ENCODE assay signal across 1 cellular context in the genomic region with DNA sequence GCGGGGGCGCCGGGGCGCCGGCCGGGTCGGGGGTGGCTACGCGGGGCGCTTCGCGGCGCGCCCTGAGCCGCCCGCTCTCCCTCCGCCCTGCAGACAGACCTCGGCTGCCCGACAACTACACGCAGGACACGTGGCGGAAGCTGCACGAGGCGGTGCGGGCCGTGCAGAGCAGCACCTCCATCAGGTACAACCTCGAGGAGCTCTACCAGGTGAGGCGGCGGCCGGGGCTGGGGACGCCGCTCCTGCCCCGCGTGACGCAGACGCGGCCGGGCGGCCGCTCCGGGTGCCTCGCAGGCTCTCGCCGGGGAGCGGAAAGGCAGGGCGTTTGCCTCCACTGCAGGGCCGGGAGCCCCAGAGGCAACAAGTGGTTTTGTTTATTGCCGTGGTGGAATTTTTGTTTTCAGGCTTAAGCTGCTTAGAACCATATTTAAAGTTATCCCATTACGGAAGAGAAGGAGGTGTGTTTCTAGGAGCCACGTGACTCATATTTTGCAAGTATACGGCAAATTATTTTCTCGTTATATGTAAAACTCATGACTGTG.
TF ChIP-seq lines count a peak whose summit lies in the region.

No MANE protein-coding gene starts in this region.

TF ChIP-seq in K562, 482 proteins besides CTCF, POLR2A, EP300 and RAD21 (continues in another document):
- TF ChIP-seq, protein P1, sequence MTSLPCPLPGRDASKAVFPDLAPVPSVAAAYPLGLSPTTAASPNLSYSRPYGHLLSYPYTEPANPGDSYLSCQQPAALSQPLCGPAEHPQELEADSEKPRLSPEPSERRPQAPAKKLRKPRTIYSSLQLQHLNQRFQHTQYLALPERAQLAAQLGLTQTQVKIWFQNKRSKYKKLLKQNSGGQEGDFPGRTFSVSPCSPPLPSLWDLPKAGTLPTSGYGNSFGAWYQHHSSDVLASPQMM (CRISPR knock-in tag; IDR thresholded peaks at IDR 0.05): no peak
- TF ChIP-seq PPARD (CRISPR knock-in tag; IDR thresholded peaks at IDR 0.05) (no peak), ELF2 (CRISPR knock-in tag; IDR thresholded peaks at IDR 0.05) (no peak), NR3C1 (CRISPR knock-in tag; IDR thresholded peaks at IDR 0.05) (no peak), MAFK (IDR thresholded peaks at IDR 0.05; ENCODE audit: low read length) (no peak), ZFX (CRISPR knock-in tag; IDR thresholded peaks at IDR 0.05) (peak; percentile 48), CREB1 (IDR thresholded peaks at IDR 0.05) (0 out of 2 replicates have a peak, but pooled peaks have one; percentile 17), CREB1 (CRISPR knock-in tag; IDR thresholded peaks at IDR 0.05) (no peak), SIRT6 (IDR thresholded peaks at IDR 0.05; ENCODE audit: low read depth, low read length) (no peak), CBFA2T2 (conservative IDR thresholded peaks at IDR 0.05) (0 out of 2 replicates have a peak, but pooled peaks have one; percentile 10), ZNF184 (CRISPR knock-in tag; IDR thresholded peaks at IDR 0.05) (no peak), MAZ (CRISPR knock-in tag; conservative IDR thresholded peaks at IDR 0.05 in 1 of 2, IDR thresholded peaks at IDR 0.05 in 1 of 2) (no peak), GABPB2 (CRISPR knock-in tag; conservative IDR thresholded peaks at IDR 0.05) (no peak), HMG20B (CRISPR knock-in tag; IDR thresholded peaks at IDR 0.05) (no peak), ZBTB1 (CRISPR knock-in tag; IDR thresholded peaks at IDR 0.05; ENCODE audit: borderline replicate concordance, low read depth) (peak; percentile 41; the same call in 1 of the 2 replicates), NR2F6 (CRISPR knock-in tag; IDR thresholded peaks at IDR 0.05) (no peak), GABPA (tag; conservative IDR thresholded peaks at IDR 0.05; ENCODE audit: low read depth) (no peak; the same call in 1 of the 2 replicates), ZNF311 (CRISPR knock-in tag; IDR thresholded peaks at IDR 0.05) (no peak), CREBBP (IDR thresholded peaks at IDR 0.05; ENCODE audit: low read depth, low read length) (no peak), SPI1 (IDR thresholded peaks at IDR 0.05; ENCODE audit: borderline replicate concordance, low read depth, low read length) (no peak), POU5F1 (IDR thresholded peaks at IDR 0.05; ENCODE audit: borderline replicate concordance, low read depth, low read length, partially characterized antibody) (no peak), RFX1 (IDR thresholded peaks at IDR 0.05) (no peak), KLF1 (tag; IDR thresholded peaks at IDR 0.05) (no peak), RFX7 (CRISPR knock-in tag; IDR thresholded peaks at IDR 0.05) (no peak), HOXB6 (CRISPR knock-in tag; IDR thresholded peaks at IDR 0.05; ENCODE audit: borderline replicate concordance) (no peak)
- TF ChIP-seq, protein P2, sequence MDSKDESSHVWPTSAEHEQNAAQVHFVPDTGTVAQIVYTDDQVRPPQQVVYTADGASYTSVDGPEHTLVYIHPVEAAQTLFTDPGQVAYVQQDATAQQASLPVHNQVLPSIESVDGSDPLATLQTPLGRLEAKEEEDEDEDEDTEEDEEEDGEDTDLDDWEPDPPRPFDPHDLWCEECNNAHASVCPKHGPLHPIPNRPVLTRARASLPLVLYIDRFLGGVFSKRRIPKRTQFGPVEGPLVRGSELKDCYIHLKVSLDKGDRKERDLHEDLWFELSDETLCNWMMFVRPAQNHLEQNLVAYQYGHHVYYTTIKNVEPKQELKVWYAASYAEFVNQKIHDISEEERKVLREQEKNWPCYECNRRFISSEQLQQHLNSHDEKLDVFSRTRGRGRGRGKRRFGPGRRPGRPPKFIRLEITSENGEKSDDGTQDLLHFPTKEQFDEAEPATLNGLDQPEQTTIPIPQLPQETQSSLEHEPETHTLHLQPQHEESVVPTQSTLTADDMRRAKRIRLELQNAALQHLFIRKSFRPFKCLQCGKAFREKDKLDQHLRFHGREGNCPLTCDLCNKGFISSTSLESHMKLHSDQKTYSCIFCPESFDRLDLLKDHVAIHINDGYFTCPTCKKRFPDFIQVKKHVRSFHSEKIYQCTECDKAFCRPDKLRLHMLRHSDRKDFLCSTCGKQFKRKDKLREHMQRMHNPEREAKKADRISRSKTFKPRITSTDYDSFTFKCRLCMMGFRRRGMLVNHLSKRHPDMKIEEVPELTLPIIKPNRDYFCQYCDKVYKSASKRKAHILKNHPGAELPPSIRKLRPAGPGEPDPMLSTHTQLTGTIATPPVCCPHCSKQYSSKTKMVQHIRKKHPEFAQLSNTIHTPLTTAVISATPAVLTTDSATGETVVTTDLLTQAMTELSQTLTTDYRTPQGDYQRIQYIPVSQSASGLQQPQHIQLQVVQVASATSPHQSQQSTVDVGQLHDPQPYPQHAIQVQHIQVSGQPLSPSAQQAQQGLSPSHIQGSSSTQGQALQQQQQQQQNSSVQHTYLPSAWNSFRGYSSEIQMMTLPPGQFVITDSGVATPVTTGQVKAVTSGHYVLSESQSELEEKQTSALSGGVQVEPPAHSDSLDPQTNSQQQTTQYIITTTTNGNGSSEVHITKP (IDR thresholded peaks at IDR 0.05; ENCODE audit: partially characterized antibody): no peak
- TF ChIP-seq, protein P3, sequence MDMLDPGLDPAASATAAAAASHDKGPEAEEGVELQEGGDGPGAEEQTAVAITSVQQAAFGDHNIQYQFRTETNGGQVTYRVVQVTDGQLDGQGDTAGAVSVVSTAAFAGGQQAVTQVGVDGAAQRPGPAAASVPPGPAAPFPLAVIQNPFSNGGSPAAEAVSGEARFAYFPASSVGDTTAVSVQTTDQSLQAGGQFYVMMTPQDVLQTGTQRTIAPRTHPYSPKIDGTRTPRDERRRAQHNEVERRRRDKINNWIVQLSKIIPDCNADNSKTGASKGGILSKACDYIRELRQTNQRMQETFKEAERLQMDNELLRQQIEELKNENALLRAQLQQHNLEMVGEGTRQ (CRISPR knock-in tag; IDR thresholded peaks at IDR 0.05): peak; percentile 57
- TF ChIP-seq, protein P4, sequence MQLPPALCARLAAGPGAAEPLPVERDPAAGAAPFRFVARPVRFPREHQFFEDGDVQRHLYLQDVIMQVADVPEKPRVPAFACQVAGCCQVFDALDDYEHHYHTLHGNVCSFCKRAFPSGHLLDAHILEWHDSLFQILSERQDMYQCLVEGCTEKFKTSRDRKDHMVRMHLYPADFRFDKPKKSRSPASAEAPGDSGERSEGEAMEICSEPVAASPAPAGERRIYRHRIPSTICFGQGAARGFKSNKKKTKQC (CRISPR knock-in tag; IDR thresholded peaks at IDR 0.05): peak; percentile 40; the same call in 1 of the 2 replicates
- TF ChIP-seq, protein P5, sequence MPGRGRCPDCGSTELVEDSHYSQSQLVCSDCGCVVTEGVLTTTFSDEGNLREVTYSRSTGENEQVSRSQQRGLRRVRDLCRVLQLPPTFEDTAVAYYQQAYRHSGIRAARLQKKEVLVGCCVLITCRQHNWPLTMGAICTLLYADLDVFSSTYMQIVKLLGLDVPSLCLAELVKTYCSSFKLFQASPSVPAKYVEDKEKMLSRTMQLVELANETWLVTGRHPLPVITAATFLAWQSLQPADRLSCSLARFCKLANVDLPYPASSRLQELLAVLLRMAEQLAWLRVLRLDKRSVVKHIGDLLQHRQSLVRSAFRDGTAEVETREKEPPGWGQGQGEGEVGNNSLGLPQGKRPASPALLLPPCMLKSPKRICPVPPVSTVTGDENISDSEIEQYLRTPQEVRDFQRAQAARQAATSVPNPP (IDR thresholded peaks at IDR 0.05; ENCODE audit: borderline replicate concordance, insufficient read depth, insufficient read length): no peak
- TF ChIP-seq, protein P6, sequence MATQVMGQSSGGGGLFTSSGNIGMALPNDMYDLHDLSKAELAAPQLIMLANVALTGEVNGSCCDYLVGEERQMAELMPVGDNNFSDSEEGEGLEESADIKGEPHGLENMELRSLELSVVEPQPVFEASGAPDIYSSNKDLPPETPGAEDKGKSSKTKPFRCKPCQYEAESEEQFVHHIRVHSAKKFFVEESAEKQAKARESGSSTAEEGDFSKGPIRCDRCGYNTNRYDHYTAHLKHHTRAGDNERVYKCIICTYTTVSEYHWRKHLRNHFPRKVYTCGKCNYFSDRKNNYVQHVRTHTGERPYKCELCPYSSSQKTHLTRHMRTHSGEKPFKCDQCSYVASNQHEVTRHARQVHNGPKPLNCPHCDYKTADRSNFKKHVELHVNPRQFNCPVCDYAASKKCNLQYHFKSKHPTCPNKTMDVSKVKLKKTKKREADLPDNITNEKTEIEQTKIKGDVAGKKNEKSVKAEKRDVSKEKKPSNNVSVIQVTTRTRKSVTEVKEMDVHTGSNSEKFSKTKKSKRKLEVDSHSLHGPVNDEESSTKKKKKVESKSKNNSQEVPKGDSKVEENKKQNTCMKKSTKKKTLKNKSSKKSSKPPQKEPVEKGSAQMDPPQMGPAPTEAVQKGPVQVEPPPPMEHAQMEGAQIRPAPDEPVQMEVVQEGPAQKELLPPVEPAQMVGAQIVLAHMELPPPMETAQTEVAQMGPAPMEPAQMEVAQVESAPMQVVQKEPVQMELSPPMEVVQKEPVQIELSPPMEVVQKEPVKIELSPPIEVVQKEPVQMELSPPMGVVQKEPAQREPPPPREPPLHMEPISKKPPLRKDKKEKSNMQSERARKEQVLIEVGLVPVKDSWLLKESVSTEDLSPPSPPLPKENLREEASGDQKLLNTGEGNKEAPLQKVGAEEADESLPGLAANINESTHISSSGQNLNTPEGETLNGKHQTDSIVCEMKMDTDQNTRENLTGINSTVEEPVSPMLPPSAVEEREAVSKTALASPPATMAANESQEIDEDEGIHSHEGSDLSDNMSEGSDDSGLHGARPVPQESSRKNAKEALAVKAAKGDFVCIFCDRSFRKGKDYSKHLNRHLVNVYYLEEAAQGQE (CRISPR knock-in tag; IDR thresholded peaks at IDR 0.05; ENCODE audit: low read depth): no peak
- TF ChIP-seq, protein P7, sequence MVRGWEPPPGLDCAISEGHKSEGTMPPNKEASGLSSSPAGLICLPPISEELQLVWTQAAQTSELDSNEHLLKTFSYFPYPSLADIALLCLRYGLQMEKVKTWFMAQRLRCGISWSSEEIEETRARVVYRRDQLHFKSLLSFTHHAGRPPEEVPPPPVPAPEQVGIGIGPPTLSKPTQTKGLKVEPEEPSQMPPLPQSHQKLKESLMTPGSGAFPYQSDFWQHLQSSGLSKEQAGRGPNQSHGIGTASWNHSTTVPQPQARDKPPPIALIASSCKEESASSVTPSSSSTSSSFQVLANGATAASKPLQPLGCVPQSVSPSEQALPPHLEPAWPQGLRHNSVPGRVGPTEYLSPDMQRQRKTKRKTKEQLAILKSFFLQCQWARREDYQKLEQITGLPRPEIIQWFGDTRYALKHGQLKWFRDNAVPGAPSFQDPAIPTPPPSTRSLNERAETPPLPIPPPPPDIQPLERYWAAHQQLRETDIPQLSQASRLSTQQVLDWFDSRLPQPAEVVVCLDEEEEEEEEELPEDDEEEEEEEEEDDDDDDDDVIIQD (CRISPR knock-in tag; IDR thresholded peaks at IDR 0.05): no peak
- TF ChIP-seq, protein P8, sequence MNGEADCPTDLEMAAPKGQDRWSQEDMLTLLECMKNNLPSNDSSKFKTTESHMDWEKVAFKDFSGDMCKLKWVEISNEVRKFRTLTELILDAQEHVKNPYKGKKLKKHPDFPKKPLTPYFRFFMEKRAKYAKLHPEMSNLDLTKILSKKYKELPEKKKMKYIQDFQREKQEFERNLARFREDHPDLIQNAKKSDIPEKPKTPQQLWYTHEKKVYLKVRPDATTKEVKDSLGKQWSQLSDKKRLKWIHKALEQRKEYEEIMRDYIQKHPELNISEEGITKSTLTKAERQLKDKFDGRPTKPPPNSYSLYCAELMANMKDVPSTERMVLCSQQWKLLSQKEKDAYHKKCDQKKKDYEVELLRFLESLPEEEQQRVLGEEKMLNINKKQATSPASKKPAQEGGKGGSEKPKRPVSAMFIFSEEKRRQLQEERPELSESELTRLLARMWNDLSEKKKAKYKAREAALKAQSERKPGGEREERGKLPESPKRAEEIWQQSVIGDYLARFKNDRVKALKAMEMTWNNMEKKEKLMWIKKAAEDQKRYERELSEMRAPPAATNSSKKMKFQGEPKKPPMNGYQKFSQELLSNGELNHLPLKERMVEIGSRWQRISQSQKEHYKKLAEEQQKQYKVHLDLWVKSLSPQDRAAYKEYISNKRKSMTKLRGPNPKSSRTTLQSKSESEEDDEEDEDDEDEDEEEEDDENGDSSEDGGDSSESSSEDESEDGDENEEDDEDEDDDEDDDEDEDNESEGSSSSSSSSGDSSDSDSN (IDR thresholded peaks at IDR 0.05; ENCODE audit: borderline replicate concordance in 1 of 2, low read depth in 2 of 2, low read length in 2 of 2): peak; percentile 61 to 65; a peak in 2 of 4 replicates
- TF ChIP-seq, protein P9, sequence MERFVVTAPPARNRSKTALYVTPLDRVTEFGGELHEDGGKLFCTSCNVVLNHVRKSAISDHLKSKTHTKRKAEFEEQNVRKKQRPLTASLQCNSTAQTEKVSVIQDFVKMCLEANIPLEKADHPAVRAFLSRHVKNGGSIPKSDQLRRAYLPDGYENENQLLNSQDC (CRISPR knock-in tag; IDR thresholded peaks at IDR 0.05): no peak
- TF ChIP-seq, protein P10, sequence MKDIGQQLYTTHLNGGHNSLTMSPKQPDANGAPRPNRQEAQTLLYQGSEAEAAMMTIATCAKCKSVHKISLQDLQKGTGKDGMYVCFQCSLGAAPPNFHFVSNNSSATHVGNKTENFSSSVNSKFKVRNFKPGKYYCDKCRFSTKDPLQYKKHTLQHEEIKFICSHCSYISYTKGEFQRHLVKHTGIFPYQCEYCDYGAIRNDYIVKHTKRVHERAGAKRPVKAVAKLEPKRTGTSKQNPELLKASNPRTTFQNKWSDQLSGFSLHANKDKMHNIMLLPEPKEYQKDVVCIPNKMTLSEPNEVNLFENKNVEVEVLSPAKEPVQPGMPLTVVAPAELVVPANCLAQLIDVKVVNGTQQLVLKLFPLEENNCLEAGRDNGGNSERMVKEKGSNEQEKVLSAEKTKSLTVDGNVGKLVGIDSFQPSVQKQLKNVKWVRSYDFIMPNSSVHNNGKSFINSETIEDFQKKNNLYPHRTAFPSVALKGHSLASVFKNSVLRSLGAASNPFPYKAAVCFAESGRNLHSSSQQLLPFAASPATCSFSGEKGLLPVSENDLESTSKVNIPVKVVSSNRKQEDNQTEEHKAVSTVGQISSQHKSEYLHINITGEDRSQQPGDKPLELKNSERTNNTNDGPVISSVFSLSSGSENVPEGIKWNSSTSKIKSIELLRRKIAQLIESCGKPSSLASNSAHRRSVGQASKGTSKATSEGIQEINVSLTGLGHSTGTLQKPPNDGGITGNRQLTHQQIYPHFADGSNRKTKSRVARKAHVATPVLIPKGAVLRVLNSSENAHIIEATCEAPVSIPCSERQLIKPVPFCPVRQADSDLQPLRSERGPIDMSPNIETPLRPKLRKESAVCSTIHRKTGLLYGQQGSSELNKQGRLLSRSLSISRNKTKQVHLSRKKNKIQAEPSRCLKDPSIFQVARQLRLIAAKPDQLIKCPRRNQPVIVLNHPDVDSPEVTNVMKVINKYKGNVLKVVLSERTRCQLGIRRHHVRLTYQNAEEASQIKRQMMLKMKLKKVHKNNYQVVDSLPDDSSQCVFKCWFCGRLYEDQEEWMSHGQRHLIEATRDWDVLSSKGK (CRISPR knock-in tag; IDR thresholded peaks at IDR 0.05): no peak
